ENCODE assay signal across 9 cellular contexts in the genomic region with DNA sequence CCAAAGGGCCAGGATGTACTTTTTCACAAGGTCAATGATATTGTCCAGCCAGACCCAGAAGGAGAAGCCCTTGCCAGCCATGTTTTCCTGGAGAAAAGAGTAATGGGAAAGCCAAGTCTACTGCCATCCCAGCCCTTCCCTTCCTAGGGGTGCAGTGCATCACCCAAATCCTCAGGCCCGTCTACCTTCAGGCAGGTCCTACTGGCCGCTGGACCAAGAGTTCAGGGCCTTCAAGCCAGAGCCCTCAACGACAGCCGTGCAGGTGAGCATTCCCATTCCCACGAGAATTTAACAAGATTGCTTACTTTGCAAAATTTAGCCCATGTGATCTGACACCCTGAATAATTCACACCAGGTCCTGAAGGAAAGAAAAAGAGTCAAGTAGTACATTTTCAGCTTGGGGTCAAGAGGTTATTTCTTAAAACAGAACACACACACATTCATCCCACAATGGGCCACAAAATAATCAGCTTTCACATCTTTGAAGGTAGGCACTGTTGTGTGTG. TPM values are rescaled to one million over a fixed set of nuclear protein-coding genes. Genes with fewer than 3 reads are reported as not detected.
A peak's percentile ranks its signal among the peaks of the same experiment; 100 is the strongest.
DNase-seq lines count a peak whose midpoint lies in the region; ATAC-seq and TF ChIP-seq lines count a peak whose summit lies in the region.
"Had no signal": no experiment of that assay in that cellular context is flagged by ENCODE, and none has a peak within 500 bp of the region (broad histone marks: within the 10 kb centered on the region; RNA-seq: fewer than 3 reads in every experiment).

No MANE protein-coding gene starts in this region.

- no peak for DNase-seq in CD4-positive, alpha-beta T cell
- DNase-seq in GM23338 (ENCODE audit: low spot score) (no peak), neural progenitor cell (ENCODE audit: low spot score) (no peak), NCI-H526 treated with DMSO at 0.1 percent for 48 hours (lab: John Stamatoyannopoulos, UW) (no peak), SK-N-SH (no peak)
- no peak for DNase-seq in activated naive CD4-positive, alpha-beta T cell treated with anti-CD3 and anti-CD28 coated beads, Interleukin-2, amount 50 U/mL, for 72 hours (ENCODE audit: low spot score in 2 of 2)

- WGBS in SK-N-SH (ENCODE audit: low lambda C conversion rate) = 94% methylated on average over 5 of the region's 5 CpGs

- H3K4me1 Mint-ChIP-seq in CD4-positive, alpha-beta T cell (ENCODE audit: low read depth) = peaks cover 34% of the 10 kb centered on the region
- peaks cover 18% of the 10 kb centered on the region for H3K4me1 Mint-ChIP-seq in GM23338
- peaks cover 4% of the 10 kb centered on the region for H3K4me1 Mint-ChIP-seq in neural progenitor cell

- H3F3A ChIP-seq in GM23338 (replicated peaks; ENCODE audit: low read depth) (peaks cover 14% of the 10 kb centered on the region), neural progenitor cell (ENCODE audit: low read depth) (peaks cover 18% of the 10 kb centered on the region), SK-N-SH (replicated peaks; ENCODE audit: insufficient read depth) (peaks cover 18% of the 10 kb centered on the region)

- no peak for TF ChIP-seq CTCF in CD4-positive, alpha-beta T cell (IDR thresholded peaks at IDR 0.05)
- no peak for TF ChIP-seq CTCF in GM23338 (conservative IDR thresholded peaks at IDR 0.05; ENCODE audit: low read depth in 2 of 2)
- no peak for TF ChIP-seq CTCF in neural progenitor cell (IDR thresholded peaks at IDR 0.05)
- TF ChIP-seq CTCF in SK-N-SH (IDR thresholded peaks at IDR 0.05) = no peak

- POLR2A ChIA-PET in CD4-positive, alpha-beta T cell (lab: Charles Lee) = interaction anchor here (1.0 to 3.8 kb wide), 4 partner anchors 10 to 82 kb away, joined by 3 to 25 read pairs (median 5); a partner anchor contains a TSS
- POLR2A ChIA-PET in SK-N-SH (lab: Yijun Ruan, JAX) = interaction anchor here (1.5 kb wide), 1 partner anchor 83 kb away, joined by 5 read pairs; no protein-coding TSS in a partner anchor

- TF ChIP-seq EP300 in SK-N-SH (IDR thresholded peaks at IDR 0.05; ENCODE audit: borderline replicate concordance in 1 of 2, low read depth in 1 of 2, low read length in 1 of 2) = no peak

- H3K9me3 Mint-ChIP-seq in CD4-positive, alpha-beta T cell = no peaks in the 10 kb centered on the region
- H3K9me3 Mint-ChIP-seq in GM23338 = no peaks in the 10 kb centered on the region; the same call in 2 of the 3 replicates
- H3K9me3 Mint-ChIP-seq in activated naive CD4-positive, alpha-beta T cell treated with anti-CD3 and anti-CD28 coated beads, Interleukin-2, amount 50 U/mL, for 72 hours = no peaks in the 10 kb centered on the region
- H3K9me3 Mint-ChIP-seq in neural progenitor cell = no peaks in the 10 kb centered on the region

- H3K9me2 ChIP-seq in GM23338 (ENCODE audit: insufficient read depth) = no peaks in the 10 kb centered on the region
- no peaks in the 10 kb centered on the region for H3K9me2 ChIP-seq in SK-N-SH

- H3K27me3 Mint-ChIP-seq in CD4-positive, alpha-beta T cell = no peaks in the 10 kb centered on the region
- H3K27me3 Mint-ChIP-seq in GM23338 (ENCODE audit: insufficient read depth, low read depth, poor library complexity) (no peaks in the 10 kb centered on the region), neural progenitor cell (ENCODE audit: insufficient read depth, low read depth) (no peaks in the 10 kb centered on the region)

- no peak overlapping the region for H3K4me3 ChIP-seq in GM23338
- H3K4me3 ChIP-seq in neural progenitor cell = no peak overlapping the region
- no peak overlapping the region for H3K4me3 ChIP-seq in SK-N-SH (ENCODE audit: low read depth in 2 of 2, low read length in 1 of 2)
- H3K4me3 ChIP-seq: suprapubic skin had no signal

- no peak for TF ChIP-seq RAD21 in SK-N-SH (IDR thresholded peaks at IDR 0.05; ENCODE audit: low read length)

- H2AFZ ChIP-seq in GM23338 (no peak overlapping the region), neural progenitor cell (replicated peaks) (no peak overlapping the region), SK-N-SH (ENCODE audit: low read depth) (no peak overlapping the region)

- H3K27ac ChIP-seq in CD4-positive, alpha-beta T cell (ENCODE audit: low read depth, low read length) = peak overlapping the region; percentile 18
- H3K27ac ChIP-seq in GM23338 (ENCODE audit: low read depth) (peak overlapping the region; percentile 67; the same call in 1 of the 2 replicates), neural progenitor cell (no peak overlapping the region), SK-N-SH (ENCODE audit: low read depth in 2 of 2, low read length in 1 of 2) (no peak overlapping the region)
- H3K27ac ChIP-seq: suprapubic skin had no signal

- H3K9me3 ChIP-seq in CD4-positive, alpha-beta T cell (ENCODE audit: control insufficient read depth, low read length) = no peaks in the 10 kb centered on the region
- no peaks in the 10 kb centered on the region for H3K9me3 ChIP-seq in neural progenitor cell (ENCODE audit: low read depth)
- H3K9me3 ChIP-seq in SK-N-SH = no peaks in the 10 kb centered on the region
- H3K9me3 ChIP-seq: suprapubic skin had no signal

- no peak overlapping the region for H3K4me3 Mint-ChIP-seq in CD4-positive, alpha-beta T cell
- H3K4me3 Mint-ChIP-seq in GM23338 = no peak overlapping the region
- H3K4me3 Mint-ChIP-seq in neural progenitor cell = no peak overlapping the region

- H3K9ac ChIP-seq in neural progenitor cell (no peak overlapping the region), SK-N-SH (no peak overlapping the region)

- intact Hi-C loops in CD4-positive, alpha-beta T cell (cut with DNase I, micrococcal nuclease) = loop anchor here in 1 of 2 experiments (2.0 to 5.0 kb wide), 2 partner anchors 64 to 193 kb away; a partner anchor contains a TSS

- H3K4me1 ChIP-seq in GM23338 (ENCODE audit: insufficient read depth) (peaks cover 16% of the 10 kb centered on the region), neural progenitor cell (peaks cover 5% of the 10 kb centered on the region), SK-N-SH (ENCODE audit: control insufficient read depth in 1 of 2, insufficient read depth in 2 of 2, low read depth in 1 of 2, low read length in 1 of 2) (peaks cover 6 to 27% of the 10 kb centered on the region in 2 experiments; a peak in 3 of 4 replicates)

- no peaks in the 10 kb centered on the region for H3K79me2 ChIP-seq in GM23338 (replicated peaks; ENCODE audit: insufficient read depth)
- peaks cover 4% of the 10 kb centered on the region for H3K79me2 ChIP-seq in neural progenitor cell (ENCODE audit: low read depth)
- H3K79me2 ChIP-seq in SK-N-SH (ENCODE audit: insufficient read depth) = peaks cover 16% of the 10 kb centered on the region

- H3K36me3 Mint-ChIP-seq in CD4-positive, alpha-beta T cell (ENCODE audit: low read depth) = peaks cover 73% of the 10 kb centered on the region
- H3K36me3 Mint-ChIP-seq in GM23338 (ENCODE audit: low read depth) (peaks cover 72% of the 10 kb centered on the region), neural progenitor cell (peaks cover 3% of the 10 kb centered on the region)
- peaks cover 20 to 69% of the 10 kb centered on the region in 2 donors for H3K36me3 Mint-ChIP-seq in activated naive CD4-positive, alpha-beta T cell treated with anti-CD3 and anti-CD28 coated beads, Interleukin-2, amount 50 U/mL, for 72 hours

- peak overlapping the region; percentile 76 for H3K27ac Mint-ChIP-seq in CD4-positive, alpha-beta T cell
- peak overlapping the region; percentile 46; the same call in 1 of the 2 replicates for H3K27ac Mint-ChIP-seq in GM23338
- H3K27ac Mint-ChIP-seq in activated naive CD4-positive, alpha-beta T cell treated with anti-CD3 and anti-CD28 coated beads, Interleukin-2, amount 50 U/mL, for 72 hours = peak overlapping the region; percentile 66 to 92
- H3K27ac Mint-ChIP-seq in neural progenitor cell = peak overlapping the region; percentile 60

- no peaks in the 10 kb centered on the region for H3K27me3 ChIP-seq in CD4-positive, alpha-beta T cell (ENCODE audit: control insufficient read depth, insufficient read depth, low read length)
- H3K27me3 ChIP-seq in GM23338 (ENCODE audit: insufficient read depth) (no peaks in the 10 kb centered on the region), neural progenitor cell (no peaks in the 10 kb centered on the region), SK-N-SH (ENCODE audit: insufficient read depth) (no peaks in the 10 kb centered on the region)
- H3K27me3 ChIP-seq: suprapubic skin had no signal

- ATAC-seq in CD4-positive, alpha-beta T cell (ENCODE audit: poor library complexity) = no peak
- ATAC-seq in GM23338 = peak; percentile 18; the same call in 2 of the 3 replicates
- ATAC-seq in activated naive CD4-positive, alpha-beta T cell treated with anti-CD3 and anti-CD28 coated beads, Interleukin-2, amount 50 U/mL, for 72 hours = peak in 1 of 2 donors; percentile 16
- no peak for ATAC-seq in GM18873 (IDR thresholded peaks at IDR 0.05; ENCODE audit: low FRiP score, unreplicated experiment)
- ATAC-seq in GM18502 (IDR thresholded peaks at IDR 0.05; ENCODE audit: poor library complexity, unreplicated experiment) = no peak

- no peak overlapping the region for H3K4me2 ChIP-seq in GM23338
- no peak overlapping the region for H3K4me2 ChIP-seq in neural progenitor cell
- H3K4me2 ChIP-seq in SK-N-SH = no peak overlapping the region

- CTCF ChIA-PET in CD4-positive, alpha-beta T cell (lab: Charles Lee) = interaction anchor here (0.8 to 15.7 kb wide), 6 partner anchors 11 to 204 kb away, joined by 3 to 187 read pairs (median 8); no protein-coding TSS in a partner anchor
- CTCF ChIA-PET in SK-N-SH (lab: Yijun Ruan, JAX) = interaction anchor here (0.7 to 26.2 kb wide), 24 partner anchors 8 to 204 kb away, joined by 3 to 683 read pairs (median 4); a partner anchor contains a TSS

- H4K20me1 ChIP-seq in GM23338 (replicated peaks; ENCODE audit: insufficient read depth) = no peaks in the 10 kb centered on the region
- no peaks in the 10 kb centered on the region for H4K20me1 ChIP-seq in neural progenitor cell (ENCODE audit: low read depth)
- H4K20me1 ChIP-seq in SK-N-SH (ENCODE audit: insufficient read depth) = no peaks in the 10 kb centered on the region

- peaks cover 19% of the 10 kb centered on the region for H3K36me3 ChIP-seq in GM23338 (ENCODE audit: insufficient read depth)
- H3K36me3 ChIP-seq in neural progenitor cell = peaks cover 7% of the 10 kb centered on the region
- H3K36me3 ChIP-seq in SK-N-SH (replicated peaks in 1 of 2; ENCODE audit: control insufficient read depth in 1 of 2, insufficient read depth in 2 of 2, low read length in 1 of 2) = peaks cover 27 to 56% of the 10 kb centered on the region in 2 experiments

RNA-seq across cellular contexts. Expression of a gene that starts 35.0 kb away (rescaled TPM):
- total RNA-seq in CD4-positive, alpha-beta T cell = 100 to 1,000 TPM; 141 to 150 TPM
- 14.6 and 18.1 TPM in 2 replicates for total RNA-seq in GM23338 (2014; rRNA removed; shearing (Covaris generic))
- polyA plus RNA-seq in GM23338 (2016; fragmentation: Nextera tagmentation; extraction: Ambion mirVana) (2.3 and 2.4 TPM in 2 replicates), SK-N-SH (2012; rRNA removed) (1.4 and 2.3 TPM in 2 replicates)
- 100 to 1,000 TPM; 171 to 177 TPM for total RNA-seq in activated naive CD4-positive, alpha-beta T cell treated with anti-CD3 and anti-CD28 coated beads, Interleukin-2, amount 50 U/mL, for 72 hours
- total RNA-seq in neural progenitor cell (ENCODE audit: low replicate concordance) = 6.7 and 10.0 TPM in 2 replicates
- 0.85 and 1.7 TPM in 2 replicates for polyA plus RNA-seq in SK-N-SH (2012; cell fraction: cytosol; rRNA removed)
- 5.1 and 5.8 TPM in 2 replicates for polyA plus RNA-seq in SK-N-SH (2012; cell fraction: nucleus; rRNA removed)

RNA-seq across cellular contexts. Expression of a gene that starts 47.1 kb away (rescaled TPM):
- 100 to 1,000 TPM in 1 of 2 experiments, 10 to 100 TPM in 1; 99.4 to 104 TPM for total RNA-seq in CD4-positive, alpha-beta T cell
- total RNA-seq in GM23338 (2014; rRNA removed; shearing (Covaris generic)) = 47.1 and 60.5 TPM in 2 replicates
- 13.9 and 14.3 TPM in 2 replicates for polyA plus RNA-seq in GM23338 (2016; fragmentation: Nextera tagmentation; extraction: Ambion mirVana)
- 100 to 1,000 TPM; 117 to 207 TPM for total RNA-seq in activated naive CD4-positive, alpha-beta T cell treated with anti-CD3 and anti-CD28 coated beads, Interleukin-2, amount 50 U/mL, for 72 hours
- 90.7 and 96.4 TPM in 2 replicates for total RNA-seq in neural progenitor cell (ENCODE audit: low replicate concordance)
- polyA plus RNA-seq in SK-N-SH (2012; rRNA removed) = 23.6 and 27.7 TPM in 2 replicates
- polyA plus RNA-seq in SK-N-SH (2012; cell fraction: cytosol; rRNA removed) = 12.5 and 15.6 TPM in 2 replicates
- 64.3 and 77.5 TPM in 2 replicates for polyA plus RNA-seq in SK-N-SH (2012; cell fraction: nucleus; rRNA removed)

Comparison
In these comparisons a context has a peak if more than half of its experiments do, and no peak if none do; other contexts are left out.
1. H3K27ac ChIP-seq: peak in CD4-positive, alpha-beta T cell (single experiment) and GM23338 (single experiment); none in neural progenitor cell (single experiment) and SK-N-SH (0 of 2).
2. Peak in every context shown above with its lines, with median percentiles within 50 percentile points of each other: H3K27ac Mint-ChIP-seq.